ENCODE assay signal across 8 cellular contexts in the genomic region with DNA sequence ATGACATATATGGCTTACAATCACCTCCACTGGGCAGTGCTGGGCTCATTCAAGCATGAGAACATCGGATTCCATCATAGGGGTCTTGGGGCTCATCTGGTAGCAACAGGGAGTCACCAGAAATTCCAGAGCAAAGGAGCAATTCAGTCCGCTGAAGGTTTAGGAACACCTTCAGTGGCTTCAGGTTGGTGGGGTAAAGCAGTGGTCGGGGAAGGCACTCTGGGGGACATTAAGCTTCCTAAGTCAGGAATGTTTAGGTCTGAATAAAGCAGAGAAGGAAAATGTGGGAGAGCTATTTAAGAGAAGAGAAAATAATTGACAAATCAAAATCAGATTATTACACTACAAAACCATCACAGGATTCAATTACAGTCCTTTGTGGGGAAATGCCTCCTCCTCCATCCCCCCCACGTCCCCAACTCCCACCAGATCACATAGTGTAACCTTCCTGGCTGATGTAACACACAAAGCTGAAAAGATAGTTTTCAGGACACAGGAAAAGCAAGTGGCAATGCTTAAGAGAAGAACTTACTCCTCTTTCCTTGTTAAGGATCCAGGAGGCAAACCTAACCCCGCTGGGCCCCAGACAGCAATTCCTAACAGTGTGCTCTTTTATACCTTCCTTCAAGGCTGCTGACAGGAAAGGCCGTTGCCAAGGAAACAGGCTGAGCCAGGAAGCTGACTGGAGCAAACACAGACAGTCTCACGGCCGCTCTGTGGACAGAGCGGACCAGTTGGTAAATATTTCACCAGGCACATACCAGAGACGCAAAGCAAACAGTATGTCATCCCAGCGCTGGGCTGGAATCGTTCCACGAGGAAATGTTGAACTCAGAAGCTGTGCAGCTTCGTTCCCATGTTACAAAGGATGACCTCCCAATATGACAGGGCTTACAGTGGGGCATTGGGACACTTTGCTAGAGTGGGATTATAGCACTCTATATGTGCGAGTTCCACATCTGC. TPM values are rescaled to one million over a fixed set of nuclear protein-coding genes. Genes with fewer than 3 reads are reported as not detected.
DNase-seq lines count a peak whose midpoint lies in the region; ATAC-seq and TF ChIP-seq lines count a peak whose summit lies in the region.

No MANE protein-coding gene starts in this region.

- no peak overlapping the region for H3K27ac ChIP-seq in DND-41 (ENCODE audit: low read length)
- peak overlapping the region; percentile 22; the same call in 1 of the 2 replicates for H3K27ac ChIP-seq in HUES6 (ENCODE audit: low read depth, low read length)
- H3K27ac ChIP-seq in ovary = peak overlapping the region; percentile 33 to 72

- H3K9ac ChIP-seq in DND-41 (ENCODE audit: low read depth, low read length) (no peak overlapping the region), HUES6 (ENCODE audit: low read length) (peak overlapping the region; percentile 45)

- H3K4me1 ChIP-seq in DND-41 (ENCODE audit: insufficient read depth, low read length) (peaks cover 6% of the 10 kb centered on the region), HUES6 (ENCODE audit: control insufficient read depth, insufficient read depth, low read length) (peaks cover 18% of the 10 kb centered on the region), ovary (ENCODE audit: insufficient read depth) (peaks cover 7% of the 10 kb centered on the region)

- WGBS in ovary, 3 donors = 19% methylated on average over 15 of the region's 15 CpGs

- intact Hi-C loops in ovary (cut with DNase I) = loop anchor here (2.0 to 10.0 kb wide), 4 partner anchors 61 to 178 kb away; partner anchors contain the start of gene LMCD1 (in 2 of the 4)

- peak overlapping the region; percentile 27; the same call in 1 of the 2 replicates for H3K4me2 ChIP-seq in DND-41 (ENCODE audit: insufficient read depth, low read length)

- ATAC-seq in DND-41 (ENCODE audit: insufficient read depth, low read depth) = peak; percentile 33; the same call in 1 of the 3 replicates

- H3K36me3 ChIP-seq in DND-41 (ENCODE audit: insufficient read depth, low read length) (no peaks in the 10 kb centered on the region), HUES6 (ENCODE audit: control insufficient read depth, insufficient read depth, low read length) (no peaks in the 10 kb centered on the region), ovary (no peaks in the 10 kb centered on the region)

- DNase-seq in DND-41 (no peak), UCSD-AML1 (lab: John Stamatoyannopoulos, UW; ENCODE audit: unreplicated experiment) (peak; percentile 54), globus pallidus (ENCODE audit: low spot score) (peak; percentile 60), ovary (peak; percentile 72 to 85 (median 83)), middle frontal gyrus (ENCODE audit: extremely low spot score, low spot score) (no peak), GM10266 (ENCODE audit: extremely low spot score) (no peak), NCI-H2107 treated with DMSO at 0.1 percent for 48 hours (lab: John Stamatoyannopoulos, UW; ENCODE audit: unreplicated experiment) (no peak)

- TF ChIP-seq CTCF in DND-41 (IDR thresholded peaks at IDR 0.05; ENCODE audit: borderline replicate concordance, extremely low read depth, low read length, poor library complexity, severe bottlenecking) = no peak
- no peak for TF ChIP-seq CTCF in ovary (IDR thresholded peaks at IDR 0.05)
- TF ChIP-seq CTCF in GM10266 (IDR thresholded peaks at IDR 0.05; ENCODE audit: control insufficient read depth, insufficient read depth, low read depth, missing control alignments) = no peak

- H3K4me3 ChIP-seq in DND-41 (ENCODE audit: low read depth in 1 of 2, low read length in 2 of 2) = no peak overlapping the region
- peak overlapping the region; percentile 11; the same call in 1 of the 2 replicates for H3K4me3 ChIP-seq in HUES6 (ENCODE audit: low read depth, low read length)
- no peak overlapping the region for H3K4me3 ChIP-seq in ovary

- peak; percentile 15 for TF ChIP-seq POLR2A in ovary (IDR thresholded peaks at IDR 0.05)

- no peak for TF ChIP-seq EP300 in ovary (IDR thresholded peaks at IDR 0.05)

- H3K79me2 ChIP-seq in DND-41 (ENCODE audit: insufficient read depth, low read length) = no peaks in the 10 kb centered on the region

- peaks cover 9% of the 10 kb centered on the region for H3K27me3 ChIP-seq in DND-41 (ENCODE audit: insufficient read depth, low read length, poor library complexity)
- H3K27me3 ChIP-seq in HUES6 (ENCODE audit: control insufficient read depth, insufficient read depth, low read length) = no peaks in the 10 kb centered on the region
- no peaks in the 10 kb centered on the region for H3K27me3 ChIP-seq in ovary

- H3K9me3 ChIP-seq in DND-41 (ENCODE audit: insufficient read depth, low read length, severe bottlenecking) (no peaks in the 10 kb centered on the region), HUES6 (ENCODE audit: control insufficient read depth, insufficient read depth, low read depth, low read length) (peaks cover 3% of the 10 kb centered on the region; the same call in 1 of the 2 replicates), ovary (no peaks in the 10 kb centered on the region)

- H4K20me1 ChIP-seq in DND-41 (ENCODE audit: insufficient read depth, low read length) = no peaks in the 10 kb centered on the region

- H2AFZ ChIP-seq in DND-41 (ENCODE audit: low read depth, low read length) = 0 out of 2 replicates have a peak overlapping the region, but pooled peaks have one; percentile 8

RNA-seq across cellular contexts. Expression of gene LMCD1, which starts 57.5 kb away (rescaled TPM):
- 100 to 1,000 TPM in 5 of 7 donors, 10 to 100 TPM in 2; 42.1 to 146 (median 124) TPM for total RNA-seq in ovary
- polyA plus RNA-seq in ovary = 100 to 1,000 TPM; 127 to 133 TPM

Comparison
In these comparisons a context has a peak if more than half of its experiments do, and no peak if none do; other contexts are left out.
1. DNase-seq: peak in UCSD-AML1 (single experiment), globus pallidus (single experiment) and ovary (5 of 5); none in DND-41 (single experiment), middle frontal gyrus (single experiment), GM10266 (single experiment) and NCI-H2107 treated with DMSO at 0.1 percent for 48 hours (single experiment).